In the genomic region with DNA sequence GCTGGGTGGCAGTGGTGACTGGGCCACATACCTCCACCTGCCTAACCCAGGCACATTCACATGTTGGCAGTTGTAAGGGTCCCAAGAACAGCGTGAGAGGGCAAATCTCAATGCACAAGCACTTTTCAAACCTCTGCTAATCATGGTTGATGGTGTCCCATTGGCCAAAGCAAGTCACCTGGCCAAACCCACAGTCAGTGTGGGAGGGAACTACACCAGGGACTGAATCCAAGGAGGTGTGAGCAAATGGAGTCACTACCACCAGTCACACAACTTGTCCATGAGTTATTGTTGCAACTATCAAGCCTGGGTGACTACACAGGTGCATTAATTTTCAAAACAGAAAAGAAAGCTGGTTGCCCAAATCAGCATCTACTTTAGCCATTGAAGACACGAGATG, we compare ENCODE assay signal across 1 cellular context.
TF ChIP-seq lines count a peak whose summit lies in the region.

No MANE protein-coding gene starts in this region.

TF ChIP-seq in K562, 482 proteins besides CTCF, POLR2A, EP300 and RAD21 (continued from another document):
- TF ChIP-seq, protein P1, sequence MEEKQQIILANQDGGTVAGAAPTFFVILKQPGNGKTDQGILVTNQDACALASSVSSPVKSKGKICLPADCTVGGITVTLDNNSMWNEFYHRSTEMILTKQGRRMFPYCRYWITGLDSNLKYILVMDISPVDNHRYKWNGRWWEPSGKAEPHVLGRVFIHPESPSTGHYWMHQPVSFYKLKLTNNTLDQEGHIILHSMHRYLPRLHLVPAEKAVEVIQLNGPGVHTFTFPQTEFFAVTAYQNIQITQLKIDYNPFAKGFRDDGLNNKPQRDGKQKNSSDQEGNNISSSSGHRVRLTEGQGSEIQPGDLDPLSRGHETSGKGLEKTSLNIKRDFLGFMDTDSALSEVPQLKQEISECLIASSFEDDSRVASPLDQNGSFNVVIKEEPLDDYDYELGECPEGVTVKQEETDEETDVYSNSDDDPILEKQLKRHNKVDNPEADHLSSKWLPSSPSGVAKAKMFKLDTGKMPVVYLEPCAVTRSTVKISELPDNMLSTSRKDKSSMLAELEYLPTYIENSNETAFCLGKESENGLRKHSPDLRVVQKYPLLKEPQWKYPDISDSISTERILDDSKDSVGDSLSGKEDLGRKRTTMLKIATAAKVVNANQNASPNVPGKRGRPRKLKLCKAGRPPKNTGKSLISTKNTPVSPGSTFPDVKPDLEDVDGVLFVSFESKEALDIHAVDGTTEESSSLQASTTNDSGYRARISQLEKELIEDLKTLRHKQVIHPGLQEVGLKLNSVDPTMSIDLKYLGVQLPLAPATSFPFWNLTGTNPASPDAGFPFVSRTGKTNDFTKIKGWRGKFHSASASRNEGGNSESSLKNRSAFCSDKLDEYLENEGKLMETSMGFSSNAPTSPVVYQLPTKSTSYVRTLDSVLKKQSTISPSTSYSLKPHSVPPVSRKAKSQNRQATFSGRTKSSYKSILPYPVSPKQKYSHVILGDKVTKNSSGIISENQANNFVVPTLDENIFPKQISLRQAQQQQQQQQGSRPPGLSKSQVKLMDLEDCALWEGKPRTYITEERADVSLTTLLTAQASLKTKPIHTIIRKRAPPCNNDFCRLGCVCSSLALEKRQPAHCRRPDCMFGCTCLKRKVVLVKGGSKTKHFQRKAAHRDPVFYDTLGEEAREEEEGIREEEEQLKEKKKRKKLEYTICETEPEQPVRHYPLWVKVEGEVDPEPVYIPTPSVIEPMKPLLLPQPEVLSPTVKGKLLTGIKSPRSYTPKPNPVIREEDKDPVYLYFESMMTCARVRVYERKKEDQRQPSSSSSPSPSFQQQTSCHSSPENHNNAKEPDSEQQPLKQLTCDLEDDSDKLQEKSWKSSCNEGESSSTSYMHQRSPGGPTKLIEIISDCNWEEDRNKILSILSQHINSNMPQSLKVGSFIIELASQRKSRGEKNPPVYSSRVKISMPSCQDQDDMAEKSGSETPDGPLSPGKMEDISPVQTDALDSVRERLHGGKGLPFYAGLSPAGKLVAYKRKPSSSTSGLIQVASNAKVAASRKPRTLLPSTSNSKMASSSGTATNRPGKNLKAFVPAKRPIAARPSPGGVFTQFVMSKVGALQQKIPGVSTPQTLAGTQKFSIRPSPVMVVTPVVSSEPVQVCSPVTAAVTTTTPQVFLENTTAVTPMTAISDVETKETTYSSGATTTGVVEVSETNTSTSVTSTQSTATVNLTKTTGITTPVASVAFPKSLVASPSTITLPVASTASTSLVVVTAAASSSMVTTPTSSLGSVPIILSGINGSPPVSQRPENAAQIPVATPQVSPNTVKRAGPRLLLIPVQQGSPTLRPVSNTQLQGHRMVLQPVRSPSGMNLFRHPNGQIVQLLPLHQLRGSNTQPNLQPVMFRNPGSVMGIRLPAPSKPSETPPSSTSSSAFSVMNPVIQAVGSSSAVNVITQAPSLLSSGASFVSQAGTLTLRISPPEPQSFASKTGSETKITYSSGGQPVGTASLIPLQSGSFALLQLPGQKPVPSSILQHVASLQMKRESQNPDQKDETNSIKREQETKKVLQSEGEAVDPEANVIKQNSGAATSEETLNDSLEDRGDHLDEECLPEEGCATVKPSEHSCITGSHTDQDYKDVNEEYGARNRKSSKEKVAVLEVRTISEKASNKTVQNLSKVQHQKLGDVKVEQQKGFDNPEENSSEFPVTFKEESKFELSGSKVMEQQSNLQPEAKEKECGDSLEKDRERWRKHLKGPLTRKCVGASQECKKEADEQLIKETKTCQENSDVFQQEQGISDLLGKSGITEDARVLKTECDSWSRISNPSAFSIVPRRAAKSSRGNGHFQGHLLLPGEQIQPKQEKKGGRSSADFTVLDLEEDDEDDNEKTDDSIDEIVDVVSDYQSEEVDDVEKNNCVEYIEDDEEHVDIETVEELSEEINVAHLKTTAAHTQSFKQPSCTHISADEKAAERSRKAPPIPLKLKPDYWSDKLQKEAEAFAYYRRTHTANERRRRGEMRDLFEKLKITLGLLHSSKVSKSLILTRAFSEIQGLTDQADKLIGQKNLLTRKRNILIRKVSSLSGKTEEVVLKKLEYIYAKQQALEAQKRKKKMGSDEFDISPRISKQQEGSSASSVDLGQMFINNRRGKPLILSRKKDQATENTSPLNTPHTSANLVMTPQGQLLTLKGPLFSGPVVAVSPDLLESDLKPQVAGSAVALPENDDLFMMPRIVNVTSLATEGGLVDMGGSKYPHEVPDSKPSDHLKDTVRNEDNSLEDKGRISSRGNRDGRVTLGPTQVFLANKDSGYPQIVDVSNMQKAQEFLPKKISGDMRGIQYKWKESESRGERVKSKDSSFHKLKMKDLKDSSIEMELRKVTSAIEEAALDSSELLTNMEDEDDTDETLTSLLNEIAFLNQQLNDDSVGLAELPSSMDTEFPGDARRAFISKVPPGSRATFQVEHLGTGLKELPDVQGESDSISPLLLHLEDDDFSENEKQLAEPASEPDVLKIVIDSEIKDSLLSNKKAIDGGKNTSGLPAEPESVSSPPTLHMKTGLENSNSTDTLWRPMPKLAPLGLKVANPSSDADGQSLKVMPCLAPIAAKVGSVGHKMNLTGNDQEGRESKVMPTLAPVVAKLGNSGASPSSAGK (IDR thresholded peaks at IDR 0.05), result no peak
- TF ChIP-seq ETV5 (CRISPR knock-in tag; IDR thresholded peaks at IDR 0.05; ENCODE audit: low read depth) (no peak), ZBTB8A (IDR thresholded peaks at IDR 0.05; ENCODE audit: partially characterized antibody) (no peak), MAFK (IDR thresholded peaks at IDR 0.05; ENCODE audit: low read length) (no peak), HNRNPLL (IDR thresholded peaks at IDR 0.05; ENCODE audit: low read depth, low read length, poor library complexity, severe bottlenecking) (no peak), TCFL5 (CRISPR knock-in tag; conservative IDR thresholded peaks at IDR 0.05) (no peak)
- TF ChIP-seq, protein P2, sequence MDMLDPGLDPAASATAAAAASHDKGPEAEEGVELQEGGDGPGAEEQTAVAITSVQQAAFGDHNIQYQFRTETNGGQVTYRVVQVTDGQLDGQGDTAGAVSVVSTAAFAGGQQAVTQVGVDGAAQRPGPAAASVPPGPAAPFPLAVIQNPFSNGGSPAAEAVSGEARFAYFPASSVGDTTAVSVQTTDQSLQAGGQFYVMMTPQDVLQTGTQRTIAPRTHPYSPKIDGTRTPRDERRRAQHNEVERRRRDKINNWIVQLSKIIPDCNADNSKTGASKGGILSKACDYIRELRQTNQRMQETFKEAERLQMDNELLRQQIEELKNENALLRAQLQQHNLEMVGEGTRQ (CRISPR knock-in tag; IDR thresholded peaks at IDR 0.05), result peak; percentile 42; the same call in 1 of the 2 replicates
- TF ChIP-seq, protein P3, sequence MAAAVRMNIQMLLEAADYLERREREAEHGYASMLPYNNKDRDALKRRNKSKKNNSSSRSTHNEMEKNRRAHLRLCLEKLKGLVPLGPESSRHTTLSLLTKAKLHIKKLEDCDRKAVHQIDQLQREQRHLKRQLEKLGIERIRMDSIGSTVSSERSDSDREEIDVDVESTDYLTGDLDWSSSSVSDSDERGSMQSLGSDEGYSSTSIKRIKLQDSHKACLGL (CRISPR knock-in tag; IDR thresholded peaks at IDR 0.05; ENCODE audit: borderline replicate concordance, poor library complexity, severe bottlenecking), result no peak
- TF ChIP-seq, protein P4, sequence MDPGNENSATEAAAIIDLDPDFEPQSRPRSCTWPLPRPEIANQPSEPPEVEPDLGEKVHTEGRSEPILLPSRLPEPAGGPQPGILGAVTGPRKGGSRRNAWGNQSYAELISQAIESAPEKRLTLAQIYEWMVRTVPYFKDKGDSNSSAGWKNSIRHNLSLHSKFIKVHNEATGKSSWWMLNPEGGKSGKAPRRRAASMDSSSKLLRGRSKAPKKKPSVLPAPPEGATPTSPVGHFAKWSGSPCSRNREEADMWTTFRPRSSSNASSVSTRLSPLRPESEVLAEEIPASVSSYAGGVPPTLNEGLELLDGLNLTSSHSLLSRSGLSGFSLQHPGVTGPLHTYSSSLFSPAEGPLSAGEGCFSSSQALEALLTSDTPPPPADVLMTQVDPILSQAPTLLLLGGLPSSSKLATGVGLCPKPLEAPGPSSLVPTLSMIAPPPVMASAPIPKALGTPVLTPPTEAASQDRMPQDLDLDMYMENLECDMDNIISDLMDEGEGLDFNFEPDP (CRISPR knock-in tag; IDR thresholded peaks at IDR 0.05), result no peak
- TF ChIP-seq, protein P5, sequence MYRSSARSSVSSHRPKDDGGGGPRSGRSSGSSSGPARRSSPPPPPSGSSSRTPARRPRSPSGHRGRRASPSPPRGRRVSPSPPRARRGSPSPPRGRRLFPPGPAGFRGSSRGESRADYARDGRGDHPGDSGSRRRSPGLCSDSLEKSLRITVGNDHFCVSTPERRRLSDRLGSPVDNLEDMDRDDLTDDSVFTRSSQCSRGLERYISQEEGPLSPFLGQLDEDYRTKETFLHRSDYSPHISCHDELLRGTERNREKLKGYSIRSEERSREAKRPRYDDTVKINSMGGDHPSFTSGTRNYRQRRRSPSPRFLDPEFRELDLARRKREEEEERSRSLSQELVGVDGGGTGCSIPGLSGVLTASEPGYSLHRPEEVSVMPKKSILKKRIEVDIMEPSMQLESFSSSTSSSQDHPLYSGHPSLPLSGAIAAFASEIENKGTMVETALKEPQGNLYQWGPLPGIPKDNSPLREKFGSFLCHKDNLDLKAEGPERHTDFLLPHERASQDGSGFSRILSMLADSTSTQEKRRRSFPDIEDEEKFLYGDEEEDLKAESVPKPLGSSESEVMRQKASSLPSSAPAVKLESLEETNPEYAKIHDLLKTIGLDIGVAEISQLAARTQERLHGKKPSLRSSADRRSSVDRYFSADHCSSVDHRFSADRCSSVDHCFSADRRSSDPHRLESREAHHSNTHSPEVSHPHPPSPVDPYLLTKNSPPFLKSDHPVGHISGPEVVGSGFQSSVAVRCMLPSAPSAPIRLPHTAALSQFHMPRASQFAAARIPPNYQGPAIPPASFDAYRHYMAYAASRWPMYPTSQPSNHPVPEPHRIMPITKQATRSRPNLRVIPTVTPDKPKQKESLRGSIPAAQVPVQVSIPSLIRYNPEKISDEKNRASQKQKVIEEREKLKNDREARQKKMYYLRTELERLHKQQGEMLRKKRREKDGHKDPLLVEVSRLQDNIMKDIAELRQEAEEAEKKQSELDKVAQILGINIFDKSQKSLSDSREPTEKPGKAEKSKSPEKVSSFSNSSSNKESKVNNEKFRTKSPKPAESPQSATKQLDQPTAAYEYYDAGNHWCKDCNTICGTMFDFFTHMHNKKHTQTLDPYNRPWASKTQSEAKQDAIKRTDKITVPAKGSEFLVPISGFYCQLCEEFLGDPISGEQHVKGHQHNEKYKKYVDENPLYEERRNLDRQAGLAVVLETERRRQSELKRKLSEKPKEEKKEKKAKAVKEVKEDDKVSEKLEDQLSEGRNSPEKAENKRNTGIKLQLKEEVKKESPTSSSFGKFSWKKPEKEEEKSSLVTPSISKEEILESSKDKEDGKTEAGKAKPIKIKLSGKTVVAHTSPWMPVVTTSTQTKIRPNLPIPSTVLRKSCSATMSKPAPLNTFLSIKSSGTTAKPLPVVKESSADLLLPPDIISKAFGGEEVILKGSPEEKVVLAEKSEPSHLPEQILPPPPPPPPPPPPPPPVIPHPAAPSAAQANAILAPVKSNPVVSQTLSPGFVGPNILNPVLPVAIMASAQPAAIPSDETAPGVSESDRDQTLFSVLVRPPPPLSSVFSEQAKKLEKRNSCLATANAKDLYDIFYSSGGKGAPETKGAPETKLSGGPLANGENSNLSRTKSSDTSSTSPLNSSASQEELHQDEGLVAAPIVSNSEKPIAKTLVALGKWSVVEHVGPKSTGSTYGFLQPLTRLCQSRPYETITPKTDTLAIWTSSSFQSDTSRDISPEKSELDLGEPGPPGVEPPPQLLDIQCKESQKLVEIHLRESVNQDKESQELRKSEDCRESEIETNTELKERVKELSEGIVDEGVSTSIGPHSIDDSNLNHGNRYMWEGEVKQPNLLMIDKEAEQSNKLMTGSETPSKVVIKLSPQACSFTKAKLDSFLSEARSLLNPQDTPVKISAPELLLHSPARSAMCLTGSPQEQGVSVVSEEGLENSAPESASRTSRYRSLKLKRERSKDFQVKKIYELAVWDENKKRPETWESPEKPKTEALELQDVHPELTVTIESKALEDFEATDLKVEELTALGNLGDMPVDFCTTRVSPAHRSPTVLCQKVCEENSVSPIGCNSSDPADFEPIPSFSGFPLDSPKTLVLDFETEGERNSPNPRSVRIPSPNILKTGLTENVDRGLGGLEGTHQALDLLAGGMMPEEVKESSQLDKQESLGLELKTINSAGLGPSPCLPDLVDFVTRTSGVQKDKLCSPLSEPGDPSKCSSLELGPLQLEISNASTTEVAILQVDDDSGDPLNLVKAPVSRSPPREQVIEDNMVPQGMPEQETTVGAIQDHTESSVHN (IDR thresholded peaks at IDR 0.05; ENCODE audit: borderline replicate concordance in 1 of 2, low read depth in 1 of 2), result no peak
- TF ChIP-seq, protein P6, sequence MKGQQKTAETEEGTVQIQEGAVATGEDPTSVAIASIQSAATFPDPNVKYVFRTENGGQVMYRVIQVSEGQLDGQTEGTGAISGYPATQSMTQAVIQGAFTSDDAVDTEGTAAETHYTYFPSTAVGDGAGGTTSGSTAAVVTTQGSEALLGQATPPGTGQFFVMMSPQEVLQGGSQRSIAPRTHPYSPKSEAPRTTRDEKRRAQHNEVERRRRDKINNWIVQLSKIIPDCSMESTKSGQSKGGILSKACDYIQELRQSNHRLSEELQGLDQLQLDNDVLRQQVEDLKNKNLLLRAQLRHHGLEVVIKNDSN (CRISPR knock-in tag; IDR thresholded peaks at IDR 0.05), result peak; percentile 66
TF ChIP-seq in K562: peak in this region for 2.
